ENCODE assay signal across 16 cellular contexts in the genomic region with DNA sequence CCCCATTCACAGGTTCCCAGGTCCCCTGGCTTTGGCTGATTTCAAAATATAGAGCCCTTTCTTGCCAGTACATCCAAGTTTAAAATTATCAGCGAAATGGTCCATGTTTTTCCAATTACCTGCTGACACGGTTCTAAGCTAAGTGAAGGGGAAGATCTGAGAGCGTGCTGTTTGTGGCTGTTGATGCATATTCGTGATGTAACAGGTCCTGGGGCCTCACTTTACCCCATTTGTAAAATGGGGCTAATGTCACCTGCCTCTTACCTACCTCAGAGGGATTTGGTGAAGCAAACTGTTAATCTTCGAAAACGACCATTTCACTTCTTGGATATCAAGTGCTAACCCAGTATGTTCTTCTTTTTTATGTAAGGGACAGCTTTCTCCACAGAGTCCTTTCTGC. TPM values are rescaled to one million over a fixed set of nuclear protein-coding genes. Genes with fewer than 3 reads are reported as not detected.
A peak's percentile ranks its signal among the peaks of the same experiment; 100 is the strongest.
DNase-seq lines count a peak whose midpoint lies in the region; ATAC-seq, FAIRE-seq and TF ChIP-seq lines count a peak whose summit lies in the region.
"Had no signal": no experiment of that assay in that cellular context is flagged by ENCODE, and none has a peak within 500 bp of the region (broad histone marks: within the 10 kb centered on the region; RNA-seq: fewer than 3 reads in every experiment).

No MANE protein-coding gene starts in this region.

- no peak for TF ChIP-seq RAD21 in SK-N-SH (IDR thresholded peaks at IDR 0.05; ENCODE audit: low read length)
- TF ChIP-seq RAD21 in K562 (CRISPR knock-in tag; conservative IDR thresholded peaks at IDR 0.05 in 1 of 2, IDR thresholded peaks at IDR 0.05 in 1 of 2): no peak

- CTCF ChIA-PET in SK-N-SH (lab: Yijun Ruan, JAX): interaction anchor here (1.4 to 2.1 kb wide), 2 partner anchors 26 to 105 kb away, joined by 6 to 8 read pairs; no protein-coding TSS in a partner anchor
- CTCF ChIA-PET in HEK293 (lab: Yijun Ruan, JAX): interaction anchor here (0.6 to 0.9 kb wide), 2 partner anchors 15 to 454 kb away, joined by 3 to 7 read pairs; no protein-coding TSS in a partner anchor
- CTCF ChIA-PET in K562 (lab: Yijun Ruan, JAX; ENCODE audit: low intra/inter-chr PET ratio): interaction anchor here (0.5 kb wide), 1 partner anchor 106 kb away, joined by 5 read pairs; no protein-coding TSS in a partner anchor

- TF ChIP-seq CTCF in SK-N-SH (IDR thresholded peaks at IDR 0.05) (no peak), HEK293 (tag by site-specific recombination; IDR thresholded peaks at IDR 0.05) (no peak), K562 (IDR thresholded peaks at IDR 0.05 in 2 of 3, conservative IDR thresholded peaks at IDR 0.05 in 1 of 3; ENCODE audit: insufficient read depth in 2 of 3, low read depth in 1 of 3, low read length in 3 of 3) (no peak), GM20000 (IDR thresholded peaks at IDR 0.05; ENCODE audit: extremely low read depth, missing control alignments) (no peak), hepatocyte (IDR thresholded peaks at IDR 0.05; ENCODE audit: poor library complexity) (no peak)

- POLR2A ChIA-PET in SK-N-SH (lab: Yijun Ruan, JAX) (interaction anchor here (1.6 kb wide), 1 partner anchor 34 kb away, joined by 4 read pairs; no protein-coding TSS in a partner anchor), HEK293 (lab: Yijun Ruan, JAX) (no interaction called here), K562 (lab: Yijun Ruan, JAX) (interaction anchor here (1.1 to 3.3 kb wide), 3 partner anchors 9 to 25 kb away, joined by 3 to 11 read pairs (median 4); no protein-coding TSS in a partner anchor)

- H3F3A ChIP-seq in SK-N-SH (replicated peaks; ENCODE audit: insufficient read depth): no peaks in the 10 kb centered on the region

- H3K4me2 ChIP-seq in SK-N-SH (no peak overlapping the region), K562 (ENCODE audit: insufficient read depth, low read length) (peak overlapping the region; percentile 29; the same call in 1 of the 2 replicates), hepatocyte (no peak overlapping the region)
- H3K4me2 ChIP-seq: BLaER1 had no signal

- no peak for FAIRE-seq in K562 (lab: Jason Lieb, UNC)
- FAIRE-seq: GM12878, GM18507, HTR-8/SVneo had no signal

- ATAC-seq in SK-N-SH treated with all-trans-retinoic acid at 6 μM for 48 hours (no peak), K562 (no peak)
- ATAC-seq: GM12878 had no signal

- DNase-seq in SK-N-SH (peak; percentile 11), K562 (ENCODE audit: extremely low read depth in 1 of 4, low spot score in 3 of 4) (no peak), GM20000 (ENCODE audit: low spot score) (no peak), hepatocyte (ENCODE audit: low spot score) (no peak), NCI-H2107 treated with DMSO at 0.1 percent for 48 hours (lab: John Stamatoyannopoulos, UW; ENCODE audit: unreplicated experiment) (no peak)
- DNase-seq: DMS79, GOT3, H9, KBM-7 had no signal

- H3K4me1 ChIP-seq in SK-N-SH (ENCODE audit: control insufficient read depth in 1 of 2, insufficient read depth in 2 of 2, low read depth in 1 of 2, low read length in 1 of 2): peaks cover 0 to 18% of the 10 kb centered on the region in 2 experiments; a peak in 1 of 4 replicates
- H3K4me1 ChIP-seq in HEK293 (ENCODE audit: control insufficient read depth, insufficient read depth, low read length): 0 out of 2 replicates have a peak, but pooled peaks cover 2% of the 10 kb centered on the region
- H3K4me1 ChIP-seq in K562 (replicated peaks in 1 of 2; ENCODE audit: control insufficient read depth in 2 of 2, insufficient read depth in 2 of 2, low read length in 2 of 2): peaks cover 18 to 41% of the 10 kb centered on the region in 2 experiments; a peak in 4 of 5 replicates
- H3K4me1 ChIP-seq in hepatocyte (ENCODE audit: insufficient read depth): peaks cover 10% of the 10 kb centered on the region

- H4K20me1 ChIP-seq in SK-N-SH (ENCODE audit: insufficient read depth) (no peaks in the 10 kb centered on the region), K562 (replicated peaks; ENCODE audit: control insufficient read depth, insufficient read depth, low read length) (no peaks in the 10 kb centered on the region), hepatocyte (ENCODE audit: insufficient read depth, poor library complexity, severe bottlenecking) (no peaks in the 10 kb centered on the region)
- H4K20me1 ChIP-seq: BLaER1 had no signal

- H3K36me3 ChIP-seq in SK-N-SH (replicated peaks in 1 of 2; ENCODE audit: control insufficient read depth in 1 of 2, insufficient read depth in 2 of 2, low read length in 1 of 2) (peaks cover 0 to 24% of the 10 kb centered on the region in 2 experiments), HEK293 (ENCODE audit: control insufficient read depth in 2 of 2, insufficient read depth in 1 of 2, low read length in 2 of 2) (peaks cover 3 to 41% of the 10 kb centered on the region in 2 experiments; a peak in 1 of 3 replicates), K562 (ENCODE audit: control insufficient read depth, insufficient read depth, low read length) (peaks cover 25% of the 10 kb centered on the region), hepatocyte (replicated peaks; ENCODE audit: insufficient read depth, low read depth) (no peaks in the 10 kb centered on the region)

- intact Hi-C loops in K562 (cut with micrococcal nuclease): no loop called here

- WGBS in SK-N-SH (ENCODE audit: low lambda C conversion rate): 89% methylated on average over 6 of the region's 6 CpGs
- WGBS in K562 (ENCODE audit: insufficient coverage, low coverage, missing lambda C conversion rate): 18% methylated on average over 6 of the region's 6 CpGs
- WGBS in hepatocyte (ENCODE audit: low lambda C conversion rate, missing lambda C conversion rate): 90% methylated on average over 6 of the region's 6 CpGs

- H3K9ac ChIP-seq in SK-N-SH (no peak overlapping the region), K562 (ENCODE audit: insufficient read depth in 1 of 2, low read depth in 2 of 2, low read length in 2 of 2) (no peak overlapping the region)
- H3K9ac ChIP-seq: BLaER1 had no signal

- in situ Hi-C loops in K562 (cut with MboI): no loop called here

- H3K27ac ChIP-seq in SK-N-SH (ENCODE audit: low read depth in 2 of 2, low read length in 1 of 2) (no peak overlapping the region), HEK293 (ENCODE audit: extremely low read depth, low read depth, low read length) (no peak overlapping the region), K562 (ENCODE audit: extremely low read depth, low read depth, low read length) (no peak overlapping the region; the same call in 2 of the 3 replicates), hepatocyte (no peak overlapping the region)
- H3K27ac ChIP-seq: 22Rv1, BLaER1 had no signal

- H3K27me3 ChIP-seq in SK-N-SH (ENCODE audit: insufficient read depth) (no peaks in the 10 kb centered on the region), K562 (ENCODE audit: control insufficient read depth in 2 of 2, insufficient read depth in 2 of 2, low read length in 2 of 2) (no peaks in the 10 kb centered on the region), hepatocyte (no peaks in the 10 kb centered on the region)
- H3K27me3 ChIP-seq: BLaER1 had no signal

- H3K79me2 ChIP-seq in SK-N-SH (ENCODE audit: insufficient read depth) (no peaks in the 10 kb centered on the region), K562 (ENCODE audit: control insufficient read depth, insufficient read depth, low read length) (no peaks in the 10 kb centered on the region), hepatocyte (no peaks in the 10 kb centered on the region)

- H3K9me3 ChIP-seq in SK-N-SH (no peaks in the 10 kb centered on the region), HEK293 (ENCODE audit: control insufficient read depth, insufficient read depth, low read depth, low read length) (no peaks in the 10 kb centered on the region), K562 (replicated peaks; ENCODE audit: control insufficient read depth, insufficient read depth, low read depth, low read length) (no peaks in the 10 kb centered on the region), hepatocyte (ENCODE audit: low read depth) (no peaks in the 10 kb centered on the region)
- H3K9me3 ChIP-seq: BLaER1 had no signal

- BruUV-seq in K562 (replicated peaks; lab: Mats Ljungman, UMichigan): no TSS peak

- H3K4me3 ChIP-seq in SK-N-SH (ENCODE audit: low read depth in 2 of 2, low read length in 1 of 2) (no peak overlapping the region), HEK293 (ENCODE audit: low read depth, low read length) (no peak overlapping the region), K562 (no peak overlapping the region), hepatocyte (no peak overlapping the region)
- H3K4me3 ChIP-seq: BLaER1, GM12878 had no signal

- H3K9me1 ChIP-seq in K562 (ENCODE audit: control insufficient read depth, insufficient read depth, low read length): peaks cover 3% of the 10 kb centered on the region

- H3K9me2 ChIP-seq in SK-N-SH: no peaks in the 10 kb centered on the region
- H3K9me2 ChIP-seq in hepatocyte (replicated peaks; ENCODE audit: insufficient read depth): no peaks in the 10 kb centered on the region

- TF ChIP-seq EP300 in SK-N-SH (IDR thresholded peaks at IDR 0.05; ENCODE audit: borderline replicate concordance in 1 of 2, low read depth in 1 of 2, low read length in 1 of 2) (no peak), K562 (IDR thresholded peaks at IDR 0.05; ENCODE audit: low read length) (no peak)

- no peak for TF ChIP-seq POLR2A in K562 (conservative IDR thresholded peaks at IDR 0.05)

- no peak overlapping the region for H2AFZ ChIP-seq in SK-N-SH (ENCODE audit: low read depth)
- H2AFZ ChIP-seq in K562 (ENCODE audit: low read depth, low read length): no peak overlapping the region
- H2AFZ ChIP-seq in hepatocyte: no peak overlapping the region

RNA-seq across cellular contexts. Expression of gene SLC1A4, which starts 33.0 kb away (rescaled TPM):
- polyA plus RNA-seq in SK-N-SH (2012; rRNA removed): 4.4 and 4.7 TPM in 2 replicates
- polyA plus RNA-seq in SK-N-SH (2012; cell fraction: cytosol; rRNA removed): 2.8 and 3.3 TPM in 2 replicates
- 4.3 and 6.0 TPM in 2 replicates for polyA plus RNA-seq in SK-N-SH (2012; cell fraction: nucleus; rRNA removed)
- total RNA-seq in K562 (2011; cell fraction: chromatin; rRNA removed; ENCODE audit: low replicate concordance): 17.5 and 18.4 TPM in 2 replicates
- 26.2 and 28.7 TPM in 2 replicates for total RNA-seq in K562 (2011; cell fraction: nucleolus; rRNA removed)
- total RNA-seq in K562 (2011; cell fraction: nucleoplasm; rRNA removed): 23.0 and 27.7 TPM in 2 replicates
- total RNA-seq in K562 (2014; rRNA removed): 13.9 TPM in 2 replicates
- 10.9 and 11.5 TPM in 2 replicates for total RNA-seq in K562 (2014; rRNA removed; fragmentation: Illumina TruSeq; extraction: Trizol)
- 4.4 and 4.6 TPM in 2 replicates for total RNA-seq in K562 (2015; rRNA removed; fragmentation: Illumina TruSeq; extraction: Trizol)
- 18.5 and 24.0 TPM in 2 replicates for total RNA-seq in K562 (2021)
- 6.9 and 13.4 TPM in 2 replicates for polyA plus RNA-seq in K562 (2011; rRNA removed)
- polyA plus RNA-seq in K562 (2011; cell fraction: cytosol; rRNA removed): 7.5 and 14.3 TPM in 2 replicates
- 11.3 and 11.9 TPM in 2 replicates for polyA plus RNA-seq in K562 (2011; cell fraction: nucleus; rRNA removed)
- 8.3 and 42.0 TPM in 2 replicates for polyA plus RNA-seq in K562 (2012)
- polyA plus RNA-seq in K562 (2014; fragmentation: Illumina TruSeq; extraction: Trizol): 16.4 and 18.0 TPM in 2 replicates
- polyA plus RNA-seq in K562 (2014; fragmentation: Nextera tagmentation; extraction: Ambion mirVana): 1 to 10 TPM; 5.0 to 6.8 TPM
- polyA plus RNA-seq in K562 (2014; rRNA removed): 9.8 and 11.6 TPM in 2 replicates
- 14.3 and 23.1 TPM in 2 replicates for polyA minus RNA-seq in K562 (2011; rRNA and poly(A)+ RNA removed)
- 10.3 and 18.3 TPM in 2 replicates for polyA minus RNA-seq in K562 (2011; cell fraction: cytosol; rRNA and poly(A)+ RNA removed)
- polyA minus RNA-seq in K562 (2011; cell fraction: nucleus; rRNA and poly(A)+ RNA removed): 4.3 and 8.0 TPM in 2 replicates
- 17.8 and 23.0 TPM in 2 replicates for total RNA-seq in hepatocyte
- 11.8 and 14.2 TPM in 2 replicates for polyA plus RNA-seq in hepatocyte

RNA-seq across cellular contexts. Expression of gene CEP68, which starts 34.0 kb away (rescaled TPM):
- polyA plus RNA-seq in SK-N-SH (2012; rRNA removed) (6.2 and 7.8 TPM in 2 replicates), K562 (2011; rRNA removed) (5.4 and 9.7 TPM in 2 replicates), K562 (2014; fragmentation: Illumina TruSeq; extraction: Trizol) (6.7 and 7.2 TPM in 2 replicates), K562 (2014; fragmentation: Nextera tagmentation; extraction: Ambion mirVana) (1 to 10 TPM; 1.4 to 1.5 TPM), K562 (2014; rRNA removed) (5.2 and 8.7 TPM in 2 replicates), hepatocyte (9.4 and 9.8 TPM in 2 replicates)
- 5.4 and 6.8 TPM in 2 replicates for polyA plus RNA-seq in SK-N-SH (2012; cell fraction: cytosol; rRNA removed)
- 9.0 and 12.6 TPM in 2 replicates for polyA plus RNA-seq in SK-N-SH (2012; cell fraction: nucleus; rRNA removed)
- 19.6 and 32.3 TPM in 2 replicates for total RNA-seq in K562 (2011; cell fraction: chromatin; rRNA removed; ENCODE audit: low replicate concordance)
- total RNA-seq in K562 (2011; cell fraction: nucleolus; rRNA removed): 15.3 and 16.3 TPM in 2 replicates
- 16.1 and 19.7 TPM in 2 replicates for total RNA-seq in K562 (2011; cell fraction: nucleoplasm; rRNA removed)
- total RNA-seq in K562 (2014; rRNA removed) (4.5 and 7.2 TPM in 2 replicates), K562 (2014; rRNA removed; fragmentation: Illumina TruSeq; extraction: Trizol) (5.2 and 5.3 TPM in 2 replicates), K562 (2015; rRNA removed; fragmentation: Illumina TruSeq; extraction: Trizol) (4.8 and 5.1 TPM in 2 replicates), K562 (2021) (8.5 and 9.1 TPM in 2 replicates), hepatocyte (7.6 and 8.2 TPM in 2 replicates)
- polyA plus RNA-seq in K562 (2011; cell fraction: cytosol; rRNA removed): 4.7 and 6.8 TPM in 2 replicates
- polyA plus RNA-seq in K562 (2011; cell fraction: nucleus; rRNA removed): 9.6 and 10.4 TPM in 2 replicates
- polyA plus RNA-seq in K562 (2012): 4.6 and 8.4 TPM in 2 replicates
- 8.3 and 11.7 TPM in 2 replicates for polyA minus RNA-seq in K562 (2011; rRNA and poly(A)+ RNA removed)
- 3.4 and 4.0 TPM in 2 replicates for polyA minus RNA-seq in K562 (2011; cell fraction: cytosol; rRNA and poly(A)+ RNA removed)
- 10.6 and 15.1 TPM in 2 replicates for polyA minus RNA-seq in K562 (2011; cell fraction: nucleus; rRNA and poly(A)+ RNA removed)
